ENCODE assay signal across 8 cellular contexts in genomic region chr6:4280721-4281120, GRCh38.
A peak's percentile ranks its signal among the peaks of the same experiment; 100 is the strongest.
DNase-seq lines count a peak whose midpoint lies in the region; ATAC-seq and TF ChIP-seq lines count a peak whose summit lies in the region.

No MANE protein-coding gene starts in this region.

- DNase-seq in AG10803 (ENCODE audit: low read depth) = peak; percentile 85
- peak; percentile 43 for DNase-seq in HS-5 (ENCODE audit: low read depth)
- peak; percentile 78 for DNase-seq in astrocyte of the spinal cord (ENCODE audit: low read depth, low spot score)
- peak; percentile 94 for DNase-seq in kidney glomerular epithelial cell (lab: John Stamatoyannopoulos, UW)
- no peak for DNase-seq in progenitor cell of endocrine pancreas (ENCODE audit: low spot score, unreplicated experiment)
- no peak for DNase-seq in activated CD4-positive, alpha-beta memory T cell treated with anti-CD3 and anti-CD28 coated beads, Interleukin-2, amount 10 ng/mL, durations not matched to agents 7 days and 5 days
- no peak for DNase-seq in stimulated activated CD4-positive, alpha-beta T cell treated with anti-CD3 and anti-CD28 coated beads, Interleukin-12 subunit alpha, Interleukin-12 subunit beta, amount 100 ng/mL, for 4 hours

- no peak overlapping the region for H3K4me3 ChIP-seq in AG10803 (ENCODE audit: low read length)
- H3K4me3 ChIP-seq in astrocyte of the spinal cord (ENCODE audit: low read depth, low read length) = no peak overlapping the region

- TF ChIP-seq CTCF in AG10803 (conservative IDR thresholded peaks at IDR 0.05; ENCODE audit: low read length) (no peak), astrocyte of the spinal cord (IDR thresholded peaks at IDR 0.05; ENCODE audit: low read depth, low read length) (no peak), progenitor cell of endocrine pancreas (IDR thresholded peaks at IDR 0.05; ENCODE audit: unreplicated experiment) (no peak)

- H3K4me3 Mint-ChIP-seq in progenitor cell of endocrine pancreas (ENCODE audit: low read depth) = no peak overlapping the region
- H3K4me3 Mint-ChIP-seq in activated CD4-positive, alpha-beta memory T cell treated with anti-CD3 and anti-CD28 coated beads, Interleukin-2, amount 10 ng/mL, durations not matched to agents 7 days and 5 days = no peak overlapping the region

- in situ Hi-C loops in astrocyte of the spinal cord (cut with HindIII; ENCODE audit: low sequenced_read_pairs) = no loop called here

- no peak for ATAC-seq in GM21423 (IDR thresholded peaks at IDR 0.05; ENCODE audit: unreplicated experiment)

- peaks cover 12% of the 10 kb centered on the region for H3K4me1 Mint-ChIP-seq in progenitor cell of endocrine pancreas (ENCODE audit: low read depth)
- no peaks in the 10 kb centered on the region for H3K4me1 Mint-ChIP-seq in activated CD4-positive, alpha-beta memory T cell treated with anti-CD3 and anti-CD28 coated beads, Interleukin-2, amount 10 ng/mL, durations not matched to agents 7 days and 5 days

- no peak overlapping the region for H3K27ac Mint-ChIP-seq in progenitor cell of endocrine pancreas
- no peak overlapping the region for H3K27ac Mint-ChIP-seq in activated CD4-positive, alpha-beta memory T cell treated with anti-CD3 and anti-CD28 coated beads, Interleukin-2, amount 10 ng/mL, durations not matched to agents 7 days and 5 days

- CTCF ChIA-PET in activated CD4-positive, alpha-beta memory T cell treated with anti-CD3 and anti-CD28 coated beads, Interleukin-2, amount 10 ng/mL, durations not matched to agents 7 days and 5 days (lab: Charles Lee) = interaction anchor here (0.6 kb wide), 1 partner anchor 1318 kb away, joined by 4 read pairs; no protein-coding TSS in a partner anchor

- peaks cover 14% of the 10 kb centered on the region for H3K27me3 Mint-ChIP-seq in progenitor cell of endocrine pancreas
- H3K27me3 Mint-ChIP-seq in activated CD4-positive, alpha-beta memory T cell treated with anti-CD3 and anti-CD28 coated beads, Interleukin-2, amount 10 ng/mL, durations not matched to agents 7 days and 5 days = peaks cover 23% of the 10 kb centered on the region

- peaks cover 13% of the 10 kb centered on the region for H3K9me3 Mint-ChIP-seq in progenitor cell of endocrine pancreas (ENCODE audit: low read depth)
- no peaks in the 10 kb centered on the region for H3K9me3 Mint-ChIP-seq in activated CD4-positive, alpha-beta memory T cell treated with anti-CD3 and anti-CD28 coated beads, Interleukin-2, amount 10 ng/mL, durations not matched to agents 7 days and 5 days

- peaks cover 2% of the 10 kb centered on the region for H3K36me3 Mint-ChIP-seq in progenitor cell of endocrine pancreas (ENCODE audit: insufficient read depth)
- no peaks in the 10 kb centered on the region for H3K36me3 Mint-ChIP-seq in activated CD4-positive, alpha-beta memory T cell treated with anti-CD3 and anti-CD28 coated beads, Interleukin-2, amount 10 ng/mL, durations not matched to agents 7 days and 5 days (ENCODE audit: low read depth)

- POLR2A ChIA-PET in activated CD4-positive, alpha-beta memory T cell treated with anti-CD3 and anti-CD28 coated beads, Interleukin-2, amount 10 ng/mL, durations not matched to agents 7 days and 5 days (lab: Charles Lee) = no interaction called here

Comparison
In these comparisons a context has a peak if more than half of its experiments do, and no peak if none do; other contexts are left out.
1. DNase-seq: peak in AG10803 (single experiment), HS-5 (single experiment), astrocyte of the spinal cord (single experiment) and kidney glomerular epithelial cell (single experiment); none in progenitor cell of endocrine pancreas (single experiment), activated CD4-positive, alpha-beta memory T cell treated with anti-CD3 and anti-CD28 coated beads, Interleukin-2, amount 10 ng/mL, durations not matched to agents 7 days and 5 days (single experiment) and stimulated activated CD4-positive, alpha-beta T cell treated with anti-CD3 and anti-CD28 coated beads, Interleukin-12 subunit alpha, Interleukin-12 subunit beta, amount 100 ng/mL, for 4 hours (single experiment).